Comparison of ENCODE assay signal across 16 cellular contexts in the genomic region with DNA sequence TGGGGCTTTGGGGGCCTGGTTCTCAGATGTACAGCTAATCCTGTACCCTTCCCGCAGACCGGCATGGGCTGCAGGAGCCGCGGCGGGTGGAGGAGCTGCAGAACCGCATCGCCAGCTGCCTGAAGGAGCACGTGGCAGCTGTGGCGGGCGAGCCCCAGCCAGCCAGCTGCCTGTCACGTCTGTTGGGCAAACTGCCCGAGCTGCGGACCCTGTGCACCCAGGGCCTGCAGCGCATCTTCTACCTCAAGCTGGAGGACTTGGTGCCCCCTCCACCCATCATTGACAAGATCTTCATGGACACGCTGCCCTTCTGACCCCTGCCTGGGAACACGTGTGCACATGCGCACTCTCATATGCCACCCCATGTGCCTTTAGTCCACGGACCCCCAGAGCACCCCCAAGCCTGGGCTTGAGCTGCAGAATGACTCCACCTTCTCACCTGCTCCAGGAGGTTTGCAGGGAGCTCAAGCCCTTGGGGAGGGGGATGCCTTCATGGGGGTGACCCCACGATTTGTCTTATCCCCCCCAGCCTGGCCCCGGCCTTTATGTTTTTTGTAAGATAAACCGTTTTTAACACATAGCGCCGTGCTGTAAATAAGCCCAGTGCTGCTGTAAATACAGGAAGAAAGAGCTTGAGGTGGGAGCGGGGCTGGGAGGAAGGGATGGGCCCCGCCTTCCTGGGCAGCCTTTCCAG. TPM values are rescaled to one million over a fixed set of nuclear protein-coding genes. Genes with fewer than 3 reads are reported as not detected.
DNase-seq lines count a peak whose midpoint lies in the region; ATAC-seq, FAIRE-seq and TF ChIP-seq lines count a peak whose summit lies in the region.
"Had no signal": no experiment of that assay in that cellular context is flagged by ENCODE, and none has a peak within 500 bp of the region (broad histone marks: within the 10 kb centered on the region; RNA-seq: fewer than 3 reads in every experiment).

No MANE protein-coding gene starts in this region.

- TF ChIP-seq POLR2A in HepG2 (IDR thresholded peaks at IDR 0.05; ENCODE audit: insufficient read depth in 1 of 2, low read depth in 2 of 2, low read length in 2 of 2), result no peak
- TF ChIP-seq POLR2A in thyroid gland (IDR thresholded peaks at IDR 0.05), result no peak

- in situ Hi-C loops in HepG2 (cut with HindIII; ENCODE audit: extremely low pct_ligation_motif_present, low pct_unique_long_range_greater_than_20kb), result no loop called here

- intact Hi-C loops in right cardiac atrium (cut with DNase I), result no loop called here
- intact Hi-C loops in HepG2 (cut with micrococcal nuclease; ENCODE audit: unreplicated experiment), result no loop called here
- intact Hi-C loops in thyroid gland (cut with DNase I), result no loop called here

- H4K20me1 ChIP-seq in HepG2 (ENCODE audit: insufficient read depth, low read length), result no peaks in the 10 kb centered on the region

- no peak overlapping the region for H3K4me2 ChIP-seq in HepG2 (ENCODE audit: low read depth, low read length)

- TF ChIP-seq EP300 in HepG2 (IDR thresholded peaks at IDR 0.05; ENCODE audit: low read depth in 2 of 2, low read length in 2 of 2) (no peak), HepG2 (CRISPR knock-in tag; IDR thresholded peaks at IDR 0.05; ENCODE audit: borderline replicate concordance) (no peak)

- H3K27me3 ChIP-seq in right cardiac atrium (ENCODE audit: control insufficient read depth, insufficient read depth) (no peaks in the 10 kb centered on the region), right atrium auricular region (no peaks in the 10 kb centered on the region), SJCRH30 (no peaks in the 10 kb centered on the region), HepG2 (ENCODE audit: control insufficient read depth in 1 of 2, insufficient read depth in 2 of 2, low read length in 2 of 2) (no peaks in the 10 kb centered on the region), thyroid gland (no peaks in the 10 kb centered on the region)
- H3K27me3 ChIP-seq: ascending aorta had no signal

- H3K36me3 Mint-ChIP-seq in type B pancreatic cell, result no peaks in the 10 kb centered on the region

- H3K4me1 ChIP-seq in right cardiac atrium (ENCODE audit: control insufficient read depth, insufficient read depth, low read length), result peaks cover 7% of the 10 kb centered on the region
- peaks cover 0 to 49% of the 10 kb centered on the region in 2 donors for H3K4me1 ChIP-seq in right atrium auricular region
- peaks cover 20% of the 10 kb centered on the region for H3K4me1 ChIP-seq in SJCRH30
- H3K4me1 ChIP-seq in HepG2 (ENCODE audit: insufficient read depth, low read length), result peaks cover 37% of the 10 kb centered on the region
- no peaks in the 10 kb centered on the region for H3K4me1 ChIP-seq in thyroid gland
- H3K4me1 ChIP-seq: ascending aorta had no signal

- DNase-seq in right cardiac atrium, result peak; percentile 58 to 64 (median 63)
- no peak for DNase-seq in right atrium auricular region (ENCODE audit: low spot score)
- peak; percentile 57 to 61 for DNase-seq in SJCRH30
- DNase-seq in HepG2 (ENCODE audit: low spot score), result no peak
- DNase-seq in type B pancreatic cell (ENCODE audit: extremely low spot score, unreplicated experiment), result peak; percentile 65
- no peak for DNase-seq in thyroid gland
- no peak for DNase-seq in stimulated activated naive CD8-positive, alpha-beta T cell treated with anti-CD3 and anti-CD28 coated beads, Interleukin-15, amount 100 ng/mL, for 72 hours
- no peak for DNase-seq in D721Med (ENCODE audit: insufficient read length, low spot score)
- DNase-seq: activated T-cell treated with anti-CD3 and anti-CD28 coated beads, Interleukin-2, amount 50 U/mL, for 48 hours; GDM1; Karpas-422; mammary epithelial cell; NCI-H748 treated with DMSO at 0.1 percent for 48 hours had no signal

- WGBS in right cardiac atrium, result 76% methylated on average over 25 of the region's 25 CpGs
- WGBS in HepG2 (ENCODE audit: low lambda C conversion rate), result 87% methylated on average over 22 of the region's 25 CpGs
- WGBS in thyroid gland, 2 donors, result 82 to 83% methylated on average over 14 to 16 of the region's 25 CpGs

- BruUV-seq in HepG2 (replicated peaks; lab: Mats Ljungman, UMichigan), result no TSS peak

- no peak overlapping the region for H3K9ac ChIP-seq in HepG2 (ENCODE audit: insufficient read depth, low read depth, low read length)

- H3K27ac ChIP-seq in right cardiac atrium (ENCODE audit: low read length), result no peak overlapping the region
- no peak overlapping the region for H3K27ac ChIP-seq in right atrium auricular region
- no peak overlapping the region for H3K27ac ChIP-seq in SJCRH30
- H3K27ac ChIP-seq in HepG2 (ENCODE audit: extremely low read length, insufficient read depth, low read length), result no peak overlapping the region
- H3K27ac ChIP-seq in thyroid gland, result no peak overlapping the region
- H3K27ac ChIP-seq: ascending aorta had no signal

- H3K9me3 ChIP-seq in right cardiac atrium (ENCODE audit: control insufficient read depth, low read length) (no peaks in the 10 kb centered on the region), right atrium auricular region (no peaks in the 10 kb centered on the region), SJCRH30 (replicated peaks) (no peaks in the 10 kb centered on the region), HepG2 (ENCODE audit: low read length) (no peaks in the 10 kb centered on the region), thyroid gland (no peaks in the 10 kb centered on the region)
- H3K9me3 ChIP-seq: ascending aorta had no signal

- H3K27ac Mint-ChIP-seq in type B pancreatic cell, result peak overlapping the region; percentile 69
- peak overlapping the region in 1 of 2 donors; percentile 40 for H3K27ac Mint-ChIP-seq in stimulated activated naive CD8-positive, alpha-beta T cell treated with anti-CD3 and anti-CD28 coated beads, Interleukin-15, amount 100 ng/mL, for 72 hours

- H3K36me3 ChIP-seq in right atrium auricular region (peaks cover 61% of the 10 kb centered on the region), SJCRH30 (peaks cover 2% of the 10 kb centered on the region; the same call in 1 of the 2 replicates), HepG2 (replicated peaks in 1 of 2; ENCODE audit: control insufficient read depth in 1 of 2, insufficient read depth in 2 of 2, low read length in 2 of 2) (peaks cover 9 to 38% of the 10 kb centered on the region in 2 experiments), thyroid gland (peaks cover 44 to 58% of the 10 kb centered on the region in 2 donors)

- POLR2A ChIA-PET in HepG2 (lab: Yijun Ruan, JAX), result interaction anchor here (5.3 kb wide), 1 partner anchor 7 kb away, joined by 58 read pairs; a partner anchor contains a TSS

- FAIRE-seq in HepG2 (lab: Jason Lieb, UNC), result no peak
- no peak for FAIRE-seq in D721Med (lab: Jason Lieb, UNC)

- no peaks in the 10 kb centered on the region for H3K79me2 ChIP-seq in HepG2 (ENCODE audit: insufficient read depth, low read length)

- H3K4me3 ChIP-seq in right cardiac atrium (ENCODE audit: low read length) (no peak overlapping the region), right atrium auricular region (no peak overlapping the region), SJCRH30 (no peak overlapping the region), HepG2 (replicated peaks in 1 of 3; ENCODE audit: insufficient read depth in 1 of 3, low read depth in 2 of 3, low read length in 3 of 3) (no peak overlapping the region), thyroid gland (replicated peaks in 1 of 3) (no peak overlapping the region)
- H3K4me3 ChIP-seq: ascending aorta had no signal

- H3K27me3 Mint-ChIP-seq in type B pancreatic cell, result no peaks in the 10 kb centered on the region
- H3K27me3 Mint-ChIP-seq in stimulated activated naive CD8-positive, alpha-beta T cell treated with anti-CD3 and anti-CD28 coated beads, Interleukin-15, amount 100 ng/mL, for 72 hours, result no peaks in the 10 kb centered on the region

- CTCF ChIA-PET in HepG2 (lab: Yijun Ruan, JAX; ENCODE audit: low intra/inter-chr PET ratio, low total read pairs), result no interaction called here

- no peaks in the 10 kb centered on the region for H3K9me3 Mint-ChIP-seq in type B pancreatic cell
- H3K9me3 Mint-ChIP-seq in stimulated activated naive CD8-positive, alpha-beta T cell treated with anti-CD3 and anti-CD28 coated beads, Interleukin-15, amount 100 ng/mL, for 72 hours, result no peaks in the 10 kb centered on the region

- no peak for TF ChIP-seq RAD21 in HepG2 (CRISPR knock-in tag; IDR thresholded peaks at IDR 0.05)

- no peak overlapping the region for H2AFZ ChIP-seq in HepG2 (ENCODE audit: low read length)

- no peak overlapping the region for H3K4me3 Mint-ChIP-seq in type B pancreatic cell
- no peak overlapping the region for H3K4me3 Mint-ChIP-seq in stimulated activated naive CD8-positive, alpha-beta T cell treated with anti-CD3 and anti-CD28 coated beads, Interleukin-15, amount 100 ng/mL, for 72 hours

- H3K4me1 Mint-ChIP-seq in type B pancreatic cell (ENCODE audit: unreplicated experiment), result no peaks in the 10 kb centered on the region
- H3K4me1 Mint-ChIP-seq in stimulated activated naive CD8-positive, alpha-beta T cell treated with anti-CD3 and anti-CD28 coated beads, Interleukin-15, amount 100 ng/mL, for 72 hours, result peaks cover 32% of the 10 kb centered on the region

- ATAC-seq in right cardiac atrium (no peak), HepG2 (no peak)
- ATAC-seq in stimulated activated naive CD8-positive, alpha-beta T cell treated with anti-CD3 and anti-CD28 coated beads, Interleukin-15, amount 100 ng/mL, for 72 hours, result no peak
- ATAC-seq: activated CD4-positive, CD25-positive, alpha-beta regulatory T cell treated with anti-CD3 and anti-CD28 coated beads, Interleukin-2, amount 50 U/mL, for 24 hours had no signal

- no peak for TF ChIP-seq CTCF in right atrium auricular region (IDR thresholded peaks at IDR 0.05)
- TF ChIP-seq CTCF in HepG2 (CRISPR knock-in tag; IDR thresholded peaks at IDR 0.05), result no peak
- no peak for TF ChIP-seq CTCF in type B pancreatic cell (conservative IDR thresholded peaks at IDR 0.05)
- no peak for TF ChIP-seq CTCF in thyroid gland (IDR thresholded peaks at IDR 0.05)
- TF ChIP-seq CTCF in D721Med (IDR thresholded peaks at IDR 0.05; ENCODE audit: insufficient read depth, missing control alignments), result no peak

RNA-seq across cellular contexts. Expression of a gene that starts 7.5 kb away (rescaled TPM):
- total RNA-seq in right cardiac atrium (100 to 1,000 TPM in 2 of 4 donors, 10 to 100 TPM in 2; 50.2 to 238 (median 85.2) TPM), right atrium auricular region (100 to 1,000 TPM; 150 to 238 TPM), HepG2 (2016; rRNA removed; fragmentation: Illumina TruSeq; extraction: Trizol) (4.6 and 5.7 TPM in 2 replicates), type B pancreatic cell (ENCODE audit: low replicate concordance) (11.4 and 81.9 TPM in 2 replicates), thyroid gland (100 to 1,000 TPM in 1 of 4 donors, 10 to 100 TPM in 3; 46.3 to 156 (median 83.5) TPM)
- polyA plus RNA-seq in right cardiac atrium (417 TPM), HepG2 (2011; rRNA removed) (15.2 and 16.5 TPM in 2 replicates)
- total RNA-seq in SJCRH30 (2014; rRNA removed; shearing (Covaris generic)), result 9.2 and 10.0 TPM in 2 replicates
- total RNA-seq in HepG2 (2016; cell fraction: cytosol; rRNA removed; fragmentation: Illumina TruSeq; extraction: Trizol; ENCODE audit: low read depth), result 8.4 and 9.3 TPM in 2 replicates
- total RNA-seq in HepG2 (2016; cell fraction: insoluble cytoplasmic fraction; rRNA removed; fragmentation: Illumina TruSeq; extraction: Trizol), result 3.8 and 7.6 TPM in 2 replicates
- total RNA-seq in HepG2 (2016; cell fraction: membrane; rRNA removed; fragmentation: Illumina TruSeq; extraction: Trizol), result 5.8 and 6.3 TPM in 2 replicates
- total RNA-seq in HepG2 (2016; cell fraction: nucleus; rRNA removed; fragmentation: Illumina TruSeq; extraction: Trizol), result 8.9 and 10.0 TPM in 2 replicates
- 7.6 and 13.1 TPM in 2 replicates for polyA plus RNA-seq in HepG2 (2011; cell fraction: cytosol; rRNA removed)
- polyA plus RNA-seq in HepG2 (2011; cell fraction: nucleus; rRNA removed), result 26.2 and 46.7 TPM in 2 replicates
- polyA plus RNA-seq in HepG2 (2012), result 6.4 and 16.5 TPM in 2 replicates
- polyA plus RNA-seq in HepG2 (2016; cell fraction: cytosol; fragmentation: Illumina TruSeq; extraction: Trizol; ENCODE audit: low read depth), result 1.6 and 1.7 TPM in 2 replicates
- polyA plus RNA-seq in HepG2 (2016; cell fraction: insoluble cytoplasmic fraction; fragmentation: Illumina TruSeq; extraction: Trizol; ENCODE audit: low read depth), result 5.3 and 8.6 TPM in 2 replicates
- polyA plus RNA-seq in HepG2 (2016; cell fraction: membrane; fragmentation: Illumina TruSeq; extraction: Trizol; ENCODE audit: low read depth), result 3.4 and 3.9 TPM in 2 replicates
- polyA plus RNA-seq in HepG2 (2016; cell fraction: nucleus; fragmentation: Illumina TruSeq; extraction: Trizol; ENCODE audit: insufficient read depth, low read depth), result 22.7 TPM in 2 replicates
- polyA minus RNA-seq in HepG2 (2011; rRNA and poly(A)+ RNA removed; ENCODE audit: low replicate concordance), result 28.6 and 56.6 TPM in 2 replicates
- polyA minus RNA-seq in HepG2 (2011; cell fraction: cytosol; rRNA and poly(A)+ RNA removed), result 10.8 and 14.1 TPM in 2 replicates
- 11.8 and 13.0 TPM in 2 replicates for polyA minus RNA-seq in HepG2 (2011; cell fraction: nucleus; rRNA and poly(A)+ RNA removed)

RNA-seq across cellular contexts. Expression of a gene that starts 11.0 kb away (rescaled TPM):
- total RNA-seq in right cardiac atrium (10 to 100 TPM; 24.8 to 30.2 (median 26.9) TPM), right atrium auricular region (10 to 100 TPM; 26.8 to 36.9 TPM), HepG2 (2016; rRNA removed; fragmentation: Illumina TruSeq; extraction: Trizol) (66.7 and 67.7 TPM in 2 replicates), type B pancreatic cell (ENCODE audit: low replicate concordance) (35.7 and 48.7 TPM in 2 replicates), thyroid gland (10 to 100 TPM; 40.7 to 61.1 (median 48.0) TPM)
- polyA plus RNA-seq in right cardiac atrium (33.0 TPM), HepG2 (2011; rRNA removed) (58.2 and 60.2 TPM in 2 replicates)
- total RNA-seq in SJCRH30 (2014; rRNA removed; shearing (Covaris generic)), result 48.6 and 52.1 TPM in 2 replicates
- total RNA-seq in HepG2 (2016; cell fraction: cytosol; rRNA removed; fragmentation: Illumina TruSeq; extraction: Trizol; ENCODE audit: low read depth), result 24.9 and 31.4 TPM in 2 replicates
- 67.1 and 68.7 TPM in 2 replicates for total RNA-seq in HepG2 (2016; cell fraction: insoluble cytoplasmic fraction; rRNA removed; fragmentation: Illumina TruSeq; extraction: Trizol)
- 38.8 and 52.9 TPM in 2 replicates for total RNA-seq in HepG2 (2016; cell fraction: membrane; rRNA removed; fragmentation: Illumina TruSeq; extraction: Trizol)
- 31.7 and 32.7 TPM in 2 replicates for total RNA-seq in HepG2 (2016; cell fraction: nucleus; rRNA removed; fragmentation: Illumina TruSeq; extraction: Trizol)
- 84.5 and 95.4 TPM in 2 replicates for polyA plus RNA-seq in HepG2 (2011; cell fraction: cytosol; rRNA removed)
- polyA plus RNA-seq in HepG2 (2011; cell fraction: nucleus; rRNA removed), result 55.3 and 57.9 TPM in 2 replicates
- polyA plus RNA-seq in HepG2 (2012), result 27.2 and 33.1 TPM in 2 replicates
- 16.9 and 28.4 TPM in 2 replicates for polyA plus RNA-seq in HepG2 (2016; cell fraction: cytosol; fragmentation: Illumina TruSeq; extraction: Trizol; ENCODE audit: low read depth)
- polyA plus RNA-seq in HepG2 (2016; cell fraction: insoluble cytoplasmic fraction; fragmentation: Illumina TruSeq; extraction: Trizol; ENCODE audit: low read depth), result 57.3 and 61.7 TPM in 2 replicates
- 24.0 and 35.4 TPM in 2 replicates for polyA plus RNA-seq in HepG2 (2016; cell fraction: membrane; fragmentation: Illumina TruSeq; extraction: Trizol; ENCODE audit: low read depth)
- polyA plus RNA-seq in HepG2 (2016; cell fraction: nucleus; fragmentation: Illumina TruSeq; extraction: Trizol; ENCODE audit: insufficient read depth, low read depth), result 51.5 and 54.0 TPM in 2 replicates
- 106 and 147 TPM in 2 replicates for polyA minus RNA-seq in HepG2 (2011; rRNA and poly(A)+ RNA removed; ENCODE audit: low replicate concordance)
- polyA minus RNA-seq in HepG2 (2011; cell fraction: cytosol; rRNA and poly(A)+ RNA removed), result 15.6 and 16.2 TPM in 2 replicates
- 12.8 and 16.7 TPM in 2 replicates for polyA minus RNA-seq in HepG2 (2011; cell fraction: nucleus; rRNA and poly(A)+ RNA removed)

RNA-seq across cellular contexts. Expression of a gene that starts 20.7 kb away (rescaled TPM):
- total RNA-seq in right cardiac atrium (under 1 TPM in 3 of 4 donors, not detected in 1; 0.31 to 0.95 (median 0.44) TPM), right atrium auricular region (1 to 10 TPM in 1 of 2 donors, under 1 TPM in 1; 0.44 to 3.2 TPM), HepG2 (2016; rRNA removed; fragmentation: Illumina TruSeq; extraction: Trizol) (not detected in 2 replicates), type B pancreatic cell (ENCODE audit: low replicate concordance) (not detected in 2 replicates), thyroid gland (under 1 TPM in 1 of 4 donors, not detected in 3; 0.67 TPM)
- polyA plus RNA-seq in right cardiac atrium (0.61 TPM), HepG2 (2011; rRNA removed) (0.07 TPM in 1 of 2 replicates, not detected in the other)
- total RNA-seq in SJCRH30 (2014; rRNA removed; shearing (Covaris generic)), result not detected in 2 replicates
- not detected in 2 replicates for total RNA-seq in HepG2 (2016; cell fraction: cytosol; rRNA removed; fragmentation: Illumina TruSeq; extraction: Trizol; ENCODE audit: low read depth)
- total RNA-seq in HepG2 (2016; cell fraction: insoluble cytoplasmic fraction; rRNA removed; fragmentation: Illumina TruSeq; extraction: Trizol), result not detected in 2 replicates
- not detected in 2 replicates for total RNA-seq in HepG2 (2016; cell fraction: membrane; rRNA removed; fragmentation: Illumina TruSeq; extraction: Trizol)
- not detected in 2 replicates for total RNA-seq in HepG2 (2016; cell fraction: nucleus; rRNA removed; fragmentation: Illumina TruSeq; extraction: Trizol)
- not detected in 2 replicates for polyA plus RNA-seq in HepG2 (2011; cell fraction: cytosol; rRNA removed)
- polyA plus RNA-seq in HepG2 (2011; cell fraction: nucleus; rRNA removed), result not detected in 2 replicates
- polyA plus RNA-seq in HepG2 (2012), result not detected in 2 replicates
- polyA plus RNA-seq in HepG2 (2016; cell fraction: cytosol; fragmentation: Illumina TruSeq; extraction: Trizol; ENCODE audit: low read depth), result not detected in 2 replicates
- not detected in 2 replicates for polyA plus RNA-seq in HepG2 (2016; cell fraction: insoluble cytoplasmic fraction; fragmentation: Illumina TruSeq; extraction: Trizol; ENCODE audit: low read depth)
- not detected in 2 replicates for polyA plus RNA-seq in HepG2 (2016; cell fraction: membrane; fragmentation: Illumina TruSeq; extraction: Trizol; ENCODE audit: low read depth)
- not detected in 2 replicates for polyA plus RNA-seq in HepG2 (2016; cell fraction: nucleus; fragmentation: Illumina TruSeq; extraction: Trizol; ENCODE audit: insufficient read depth, low read depth)
- polyA minus RNA-seq in HepG2 (2011; rRNA and poly(A)+ RNA removed; ENCODE audit: low replicate concordance), result not detected in 2 replicates
- not detected in 2 replicates for polyA minus RNA-seq in HepG2 (2011; cell fraction: cytosol; rRNA and poly(A)+ RNA removed)
- polyA minus RNA-seq in HepG2 (2011; cell fraction: nucleus; rRNA and poly(A)+ RNA removed), result 0.39 TPM in 1 of 2 replicates, not detected in the other
- total RNA-seq: osteocyte had no signal
- polyA plus RNA-seq: mammary epithelial cell had no signal

RNA-seq across cellular contexts. Expression of a gene that starts 52.0 kb away (rescaled TPM):
- 10 to 100 TPM; 20.8 to 39.3 (median 30.0) TPM for total RNA-seq in right cardiac atrium
- 30.3 TPM for polyA plus RNA-seq in right cardiac atrium
- 10 to 100 TPM; 17.6 to 23.2 TPM for total RNA-seq in right atrium auricular region
- 3.3 and 4.5 TPM in 2 replicates for total RNA-seq in SJCRH30 (2014; rRNA removed; shearing (Covaris generic))
- total RNA-seq in HepG2 (2016; rRNA removed; fragmentation: Illumina TruSeq; extraction: Trizol), result 7.2 and 10.9 TPM in 2 replicates
- 3.8 and 3.9 TPM in 2 replicates for total RNA-seq in HepG2 (2016; cell fraction: cytosol; rRNA removed; fragmentation: Illumina TruSeq; extraction: Trizol; ENCODE audit: low read depth)
- total RNA-seq in HepG2 (2016; cell fraction: insoluble cytoplasmic fraction; rRNA removed; fragmentation: Illumina TruSeq; extraction: Trizol), result 5.9 and 12.2 TPM in 2 replicates
- total RNA-seq in HepG2 (2016; cell fraction: membrane; rRNA removed; fragmentation: Illumina TruSeq; extraction: Trizol), result 6.3 and 7.1 TPM in 2 replicates
- 8.6 and 10.4 TPM in 2 replicates for total RNA-seq in HepG2 (2016; cell fraction: nucleus; rRNA removed; fragmentation: Illumina TruSeq; extraction: Trizol)
- polyA plus RNA-seq in HepG2 (2011; rRNA removed), result 2.9 and 4.5 TPM in 2 replicates
- polyA plus RNA-seq in HepG2 (2011; cell fraction: cytosol; rRNA removed), result 3.7 and 3.8 TPM in 2 replicates
- polyA plus RNA-seq in HepG2 (2011; cell fraction: nucleus; rRNA removed), result 7.5 and 12.9 TPM in 2 replicates
- 3.6 and 4.0 TPM in 2 replicates for polyA plus RNA-seq in HepG2 (2012)
- 0.84 and 1.5 TPM in 2 replicates for polyA plus RNA-seq in HepG2 (2016; cell fraction: cytosol; fragmentation: Illumina TruSeq; extraction: Trizol; ENCODE audit: low read depth)
- polyA plus RNA-seq in HepG2 (2016; cell fraction: insoluble cytoplasmic fraction; fragmentation: Illumina TruSeq; extraction: Trizol; ENCODE audit: low read depth), result 5.5 TPM in 2 replicates
- 2.0 and 2.7 TPM in 2 replicates for polyA plus RNA-seq in HepG2 (2016; cell fraction: membrane; fragmentation: Illumina TruSeq; extraction: Trizol; ENCODE audit: low read depth)
- polyA plus RNA-seq in HepG2 (2016; cell fraction: nucleus; fragmentation: Illumina TruSeq; extraction: Trizol; ENCODE audit: insufficient read depth, low read depth), result 17.1 and 20.1 TPM in 2 replicates
- 0.21 and 6.7 TPM in 2 replicates for polyA minus RNA-seq in HepG2 (2011; rRNA and poly(A)+ RNA removed; ENCODE audit: low replicate concordance)
- polyA minus RNA-seq in HepG2 (2011; cell fraction: cytosol; rRNA and poly(A)+ RNA removed), result 1.3 and 2.7 TPM in 2 replicates
- polyA minus RNA-seq in HepG2 (2011; cell fraction: nucleus; rRNA and poly(A)+ RNA removed), result 4.9 and 8.2 TPM in 2 replicates
- 4.2 and 16.5 TPM in 2 replicates for total RNA-seq in type B pancreatic cell (ENCODE audit: low replicate concordance)
- 10 to 100 TPM in 3 of 4 donors, 1 to 10 TPM in 1; 9.8 to 20.8 (median 14.5) TPM for total RNA-seq in thyroid gland

Comparison
In these comparisons a context has a peak if more than half of its experiments do, and no peak if none do; other contexts are left out.
1. DNase-seq: peak in right cardiac atrium (3 of 3), SJCRH30 (2 of 2) and type B pancreatic cell (single experiment); none in right atrium auricular region (single experiment), HepG2 (single experiment), thyroid gland (0 of 2), stimulated activated naive CD8-positive, alpha-beta T cell treated with anti-CD3 and anti-CD28 coated beads, Interleukin-15, amount 100 ng/mL, for 72 hours (0 of 2) and D721Med (single experiment).